Comparison of ENCODE assay signal across 8 cellular contexts in the genomic region with DNA sequence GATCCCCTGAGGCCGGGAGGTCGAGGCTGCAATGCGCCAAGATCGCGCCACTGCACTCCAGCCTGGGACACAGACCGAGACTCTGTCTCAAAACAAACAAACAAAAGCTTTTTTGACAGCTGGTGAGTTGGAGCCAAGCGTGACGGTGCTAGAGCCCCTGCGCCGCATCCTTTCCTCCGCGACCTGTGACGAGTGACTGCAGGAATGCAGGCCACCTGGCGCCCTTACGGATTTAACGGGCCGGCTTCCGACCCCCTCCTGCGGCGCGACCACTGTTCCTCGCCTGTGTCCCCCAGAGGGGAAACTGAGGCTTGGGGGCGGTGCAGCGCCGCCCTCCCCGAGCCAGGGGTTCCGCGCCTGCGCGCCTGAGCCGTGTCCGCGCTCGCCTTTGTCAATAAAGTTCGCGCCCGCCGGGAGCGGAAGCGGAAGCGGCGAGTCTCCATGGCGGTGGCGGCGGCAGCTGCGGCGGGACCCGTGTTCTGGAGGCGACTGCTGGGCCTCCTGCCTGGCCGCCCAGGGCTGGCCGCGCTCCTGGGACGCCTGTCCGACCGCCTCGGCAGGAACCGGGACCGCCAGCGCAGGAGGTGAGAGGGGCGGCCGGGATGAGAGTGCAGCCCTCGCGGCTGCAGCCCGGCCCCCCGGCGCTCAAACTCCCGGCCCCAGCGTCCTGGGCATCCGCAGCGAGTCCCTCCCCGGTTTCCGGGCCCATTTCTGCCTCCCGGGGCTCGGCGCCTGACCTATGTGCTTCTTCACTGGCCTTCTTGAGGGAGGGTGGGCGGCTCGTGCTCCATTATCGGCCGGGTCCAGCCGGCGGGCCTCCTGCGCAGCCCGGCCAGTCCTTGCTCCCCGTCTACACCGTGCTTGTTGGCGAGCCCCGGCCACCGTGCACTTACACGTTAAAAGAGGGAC. TPM values are rescaled to one million over a fixed set of nuclear protein-coding genes. Genes with fewer than 3 reads are reported as not detected.
DNase-seq lines count a peak whose midpoint lies in the region; ATAC-seq and TF ChIP-seq lines count a peak whose summit lies in the region.

A gene with protein sequence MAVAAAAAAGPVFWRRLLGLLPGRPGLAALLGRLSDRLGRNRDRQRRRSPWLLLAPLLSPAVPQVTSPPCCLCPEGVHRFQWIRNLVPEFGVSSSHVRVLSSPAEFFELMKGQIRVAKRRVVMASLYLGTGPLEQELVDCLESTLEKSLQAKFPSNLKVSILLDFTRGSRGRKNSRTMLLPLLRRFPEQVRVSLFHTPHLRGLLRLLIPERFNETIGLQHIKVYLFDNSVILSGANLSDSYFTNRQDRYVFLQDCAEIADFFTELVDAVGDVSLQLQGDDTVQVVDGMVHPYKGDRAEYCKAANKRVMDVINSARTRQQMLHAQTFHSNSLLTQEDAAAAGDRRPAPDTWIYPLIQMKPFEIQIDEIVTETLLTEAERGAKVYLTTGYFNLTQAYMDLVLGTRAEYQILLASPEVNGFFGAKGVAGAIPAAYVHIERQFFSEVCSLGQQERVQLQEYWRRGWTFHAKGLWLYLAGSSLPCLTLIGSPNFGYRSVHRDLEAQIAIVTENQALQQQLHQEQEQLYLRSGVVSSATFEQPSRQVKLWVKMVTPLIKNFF (plus strand): TSS at position 425 of the 909 bp plus-strand sequence. CDS start 17 bp downstream, at position 442.

- CTCF ChIA-PET in SK-N-SH (lab: Yijun Ruan, JAX), result interaction anchor here (1.0 to 12.5 kb wide), 6 partner anchors 9 to 128 kb away, joined by 3 to 175 read pairs (median 8); partner anchors contain the start of gene SOCS3

- peak within 1 kb of the TSS; percentile 86 for H3K4me3 Mint-ChIP-seq in activated naive CD4-positive, alpha-beta T cell treated with anti-CD3 and anti-CD28 coated beads, Interleukin-2, amount 50 U/mL, for 24 hours

- H3K4me3 ChIP-seq in SK-N-SH (ENCODE audit: low read depth in 2 of 2, low read length in 1 of 2), result peak within 1 kb of the TSS; percentile 87 to 88
- H3K4me3 ChIP-seq in thoracic aorta, result peak within 1 kb of the TSS; percentile 98

- H3K36me3 Mint-ChIP-seq in activated naive CD4-positive, alpha-beta T cell treated with anti-CD3 and anti-CD28 coated beads, Interleukin-2, amount 50 U/mL, for 24 hours, result peaks cover 8% of the 10 kb centered on the region

- H3K9me2 ChIP-seq in SK-N-SH, result no peaks in the 10 kb centered on the region

- POLR2A ChIA-PET in SK-N-SH (lab: Yijun Ruan, JAX), result interaction anchor here (0.7 to 1.6 kb wide), 3 partner anchors 9 to 12 kb away, joined by 3 to 6 read pairs (median 4); no protein-coding TSS in a partner anchor

- no peaks in the 10 kb centered on the region for H3K27me3 ChIP-seq in SK-N-SH (ENCODE audit: insufficient read depth)
- no peaks in the 10 kb centered on the region for H3K27me3 ChIP-seq in thoracic aorta (replicated peaks; ENCODE audit: insufficient read depth)

- H3K4me1 ChIP-seq in SK-N-SH (ENCODE audit: control insufficient read depth in 1 of 2, insufficient read depth in 2 of 2, low read depth in 1 of 2, low read length in 1 of 2) (peaks cover 16 to 57% of the 10 kb centered on the region in 2 experiments), thoracic aorta (ENCODE audit: control insufficient read depth in 1 of 2, low read depth in 2 of 2) (peaks cover 19 to 62% of the 10 kb centered on the region in 2 donors)

- H3K9me3 ChIP-seq in SK-N-SH (no peaks in the 10 kb centered on the region), thoracic aorta (no peaks in the 10 kb centered on the region)

- peak; percentile 3; the same call in 1 of the 2 replicates for TF ChIP-seq RAD21 in SK-N-SH (IDR thresholded peaks at IDR 0.05; ENCODE audit: low read length)

- peak; percentile 41 for ATAC-seq in GM18909 (IDR thresholded peaks at IDR 0.05; ENCODE audit: poor library complexity, unreplicated experiment)
- peak; percentile 42 for ATAC-seq in omental fat pad (ENCODE audit: low FRiP score)
- peak; percentile 34 for ATAC-seq in thoracic aorta (ENCODE audit: insufficient number of reproducible peaks, low FRiP score, low read depth)

- TF ChIP-seq CTCF in SK-N-SH (IDR thresholded peaks at IDR 0.05) (no peak), omental fat pad (IDR thresholded peaks at IDR 0.05) (no peak), thoracic aorta (IDR thresholded peaks at IDR 0.05) (no peak)

- DNase-seq in AG08395 (ENCODE audit: low spot score), result peak; percentile 74
- peak; percentile 70 for DNase-seq in KBM-7
- peak; percentile 97 for DNase-seq in SK-N-SH
- no peak for DNase-seq in glomerular endothelial cell (ENCODE audit: extremely low read depth, low read depth, low spot score)
- DNase-seq in omental fat pad (ENCODE audit: low spot score), result no peak
- DNase-seq in thoracic aorta (ENCODE audit: low spot score), result no peak

- 4% methylated on average over 47 of the region's 89 CpGs for WGBS in SK-N-SH (ENCODE audit: low lambda C conversion rate)

- H3K9ac ChIP-seq in SK-N-SH, result peak within 1 kb of the TSS; percentile 89

- no peaks in the 10 kb centered on the region for H3K27me3 Mint-ChIP-seq in activated naive CD4-positive, alpha-beta T cell treated with anti-CD3 and anti-CD28 coated beads, Interleukin-2, amount 50 U/mL, for 24 hours

- H3K4me2 ChIP-seq in SK-N-SH, result peak within 1 kb of the TSS; percentile 85

- peaks cover 36% of the 10 kb centered on the region for H4K20me1 ChIP-seq in SK-N-SH (ENCODE audit: insufficient read depth)

- peaks cover 56% of the 10 kb centered on the region for H3K79me2 ChIP-seq in SK-N-SH (ENCODE audit: insufficient read depth)

- H3K27ac Mint-ChIP-seq in activated naive CD4-positive, alpha-beta T cell treated with anti-CD3 and anti-CD28 coated beads, Interleukin-2, amount 50 U/mL, for 24 hours, result peak within 1 kb of the TSS; percentile 92

- peak within 1 kb of the TSS; percentile 99 for H2AFZ ChIP-seq in SK-N-SH (ENCODE audit: low read depth)

- peak in 1 of 2 experiments; percentile 83; a peak in 1 of 4 replicates for TF ChIP-seq EP300 in SK-N-SH (IDR thresholded peaks at IDR 0.05; ENCODE audit: borderline replicate concordance in 1 of 2, low read depth in 1 of 2, low read length in 1 of 2)

- no peaks in the 10 kb centered on the region for H3K9me3 Mint-ChIP-seq in activated naive CD4-positive, alpha-beta T cell treated with anti-CD3 and anti-CD28 coated beads, Interleukin-2, amount 50 U/mL, for 24 hours

- peaks cover 3 to 9% of the 10 kb centered on the region in 2 experiments for H3K36me3 ChIP-seq in SK-N-SH (replicated peaks in 1 of 2; ENCODE audit: control insufficient read depth in 1 of 2, insufficient read depth in 2 of 2, low read length in 1 of 2)
- no peaks in the 10 kb centered on the region for H3K36me3 ChIP-seq in thoracic aorta

- H3K27ac ChIP-seq in SK-N-SH (ENCODE audit: low read depth in 2 of 2, low read length in 1 of 2), result peak within 1 kb of the TSS; percentile 64 to 81
- peak within 1 kb of the TSS; percentile 87 to 93 for H3K27ac ChIP-seq in thoracic aorta

- in situ Hi-C loops in KBM-7 (cut with MboI; ENCODE audit: low pct_unique_long_range_greater_than_20kb, low sequenced_read_pairs), result no loop called here

- H3F3A ChIP-seq in SK-N-SH (replicated peaks; ENCODE audit: insufficient read depth), result peaks cover 52% of the 10 kb centered on the region

- peaks cover 49% of the 10 kb centered on the region for H3K4me1 Mint-ChIP-seq in activated naive CD4-positive, alpha-beta T cell treated with anti-CD3 and anti-CD28 coated beads, Interleukin-2, amount 50 U/mL, for 24 hours

TF ChIP-seq in SK-N-SH, 30 proteins besides CTCF, POLR2A, EP300 and RAD21 (continues in another document):
- no peak for TF ChIP-seq MEF2A (IDR thresholded peaks at IDR 0.05; ENCODE audit: borderline replicate concordance, low read depth)
- TF ChIP-seq, protein P1, sequence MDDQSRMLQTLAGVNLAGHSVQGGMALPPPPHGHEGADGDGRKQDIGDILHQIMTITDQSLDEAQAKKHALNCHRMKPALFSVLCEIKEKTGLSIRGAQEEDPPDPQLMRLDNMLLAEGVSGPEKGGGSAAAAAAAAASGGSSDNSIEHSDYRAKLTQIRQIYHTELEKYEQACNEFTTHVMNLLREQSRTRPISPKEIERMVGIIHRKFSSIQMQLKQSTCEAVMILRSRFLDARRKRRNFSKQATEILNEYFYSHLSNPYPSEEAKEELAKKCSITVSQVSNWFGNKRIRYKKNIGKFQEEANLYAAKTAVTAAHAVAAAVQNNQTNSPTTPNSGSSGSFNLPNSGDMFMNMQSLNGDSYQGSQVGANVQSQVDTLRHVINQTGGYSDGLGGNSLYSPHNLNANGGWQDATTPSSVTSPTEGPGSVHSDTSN (IDR thresholded peaks at IDR 0.05), result 0 out of 2 replicates have a peak, but pooled peaks have one; percentile 4
- TF ChIP-seq YY1 (IDR thresholded peaks at IDR 0.05; ENCODE audit: low read depth), result peak; percentile 93
- peak; percentile 54 for TF ChIP-seq CHD2 (IDR thresholded peaks at IDR 0.05; ENCODE audit: low read length, partially characterized antibody)
- TF ChIP-seq MXI1 (IDR thresholded peaks at IDR 0.05; ENCODE audit: low read depth, low read length), result peak; percentile 94
- TF ChIP-seq FOSL2 (IDR thresholded peaks at IDR 0.05; ENCODE audit: borderline replicate concordance, low read depth), result no peak
- TF ChIP-seq, protein P2, sequence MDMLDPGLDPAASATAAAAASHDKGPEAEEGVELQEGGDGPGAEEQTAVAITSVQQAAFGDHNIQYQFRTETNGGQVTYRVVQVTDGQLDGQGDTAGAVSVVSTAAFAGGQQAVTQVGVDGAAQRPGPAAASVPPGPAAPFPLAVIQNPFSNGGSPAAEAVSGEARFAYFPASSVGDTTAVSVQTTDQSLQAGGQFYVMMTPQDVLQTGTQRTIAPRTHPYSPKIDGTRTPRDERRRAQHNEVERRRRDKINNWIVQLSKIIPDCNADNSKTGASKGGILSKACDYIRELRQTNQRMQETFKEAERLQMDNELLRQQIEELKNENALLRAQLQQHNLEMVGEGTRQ (IDR thresholded peaks at IDR 0.05; ENCODE audit: borderline replicate concordance, low read depth, low read length), result no peak

RNA-seq across cellular contexts. Expression of the gene that starts here (rescaled TPM):
- polyA plus RNA-seq in SK-N-SH (2012; rRNA removed), result 88.4 and 106 TPM in 2 replicates
- 35.9 and 56.9 TPM in 2 replicates for polyA plus RNA-seq in SK-N-SH (2012; cell fraction: cytosol; rRNA removed)
- polyA plus RNA-seq in SK-N-SH (2012; cell fraction: nucleus; rRNA removed), result 264 and 311 TPM in 2 replicates
- 67.1 and 84.0 TPM in 2 replicates for total RNA-seq in glomerular endothelial cell
- 10 to 100 TPM; 25.8 to 97.2 (median 70.2) TPM for total RNA-seq in omental fat pad
- 10 to 100 TPM; 52.0 to 98.4 TPM for total RNA-seq in thoracic aorta

Comparison
In these comparisons a context has a peak if more than half of its experiments do, and no peak if none do; other contexts are left out.
1. DNase-seq: peak in AG08395 (single experiment), KBM-7 (single experiment) and SK-N-SH (single experiment); none in glomerular endothelial cell (single experiment), omental fat pad (single experiment) and thoracic aorta (single experiment).
2. Peak in every context shown above with its lines, with median percentiles within 50 percentile points of each other: ATAC-seq.